ENCODE assay signal across 22 cellular contexts in genomic region chr1:19307804-19308508, GRCh38.
"Had no signal": no experiment of that assay in that cellular context is flagged by ENCODE, and none has a peak within 500 bp of the region (broad histone marks: within the 10 kb centered on the region; RNA-seq: fewer than 3 reads in every experiment).

No MANE protein-coding gene starts in this region.

- ATAC-seq: activated CD4-positive, CD25-positive, alpha-beta regulatory T cell treated with anti-CD3 and anti-CD28 coated beads, Interleukin-2, amount 50 U/mL, for 24 hours; activated T-cell treated with anti-CD3 and anti-CD28 coated beads, Interleukin-2, amount 50 U/mL, for 4 hours; natural killer cell treated with Interleukin-12 subunit alpha and Interleukin-12 subunit beta and Interleukin-15 and Interleukin-18, amount 100 ng/mL, for 72 hours; right cardiac atrium; stimulated activated naive B cell treated with anti-CD40 and anti-IgM and Interleukin-4, amounts not matched to agents 10 μg/mL and 1 μg/mL and 100 μg/mL, for 72 hours had no signal

- H3K27me3 ChIP-seq: breast epithelium, vagina had no signal

- H3K27me3 Mint-ChIP-seq: activated naive CD8-positive, alpha-beta T cell treated with anti-CD3 and anti-CD28 coated beads, Interleukin-2, amount 10 ng/mL, durations not matched to agents 7 days and 5 days; natural killer cell treated with Interleukin-12 subunit alpha and Interleukin-12 subunit beta and Interleukin-15 and Interleukin-18, amount 100 ng/mL, for 72 hours; stimulated activated naive B cell treated with anti-CD40 and anti-IgM and Interleukin-4, amounts not matched to agents 10 μg/mL and 1 μg/mL and 100 μg/mL, for 72 hours had no signal

- H3K4me3 ChIP-seq: breast epithelium, coronary artery, left ventricle myocardium inferior, smooth muscle cell, vagina had no signal

- H3K27ac ChIP-seq: breast epithelium, coronary artery, epithelial cell of prostate, left ventricle myocardium inferior, parathyroid adenoma, vagina, VCaP had no signal

- H3K9me3 Mint-ChIP-seq: activated naive CD4-positive, alpha-beta T cell treated with anti-CD3 and anti-CD28 coated beads for 36 hours; activated naive CD8-positive, alpha-beta T cell treated with anti-CD3 and anti-CD28 coated beads, Interleukin-2, amount 10 ng/mL, durations not matched to agents 7 days and 5 days; activated T-cell treated with anti-CD3 and anti-CD28 coated beads, Interleukin-2, amount 50 U/mL, for 4 hours; activated T-helper 2 cell treated with anti-CD3 and anti-CD28 coated beads, Interferon-gamma antibody, Interleukin-2, Interleukin-4, amounts not matched to agents 10 μg/mL and 5 μg/mL and 100 μg/mL, durations not matched to agents 14 hours and 24 hours and 36 hours; natural killer cell treated with Interleukin-12 subunit alpha and Interleukin-12 subunit beta and Interleukin-15 and Interleukin-18, amount 100 ng/mL, for 72 hours; stimulated activated naive B cell treated with anti-CD40 and anti-IgM and Interleukin-4, amounts not matched to agents 10 μg/mL and 1 μg/mL and 100 μg/mL, for 72 hours had no signal

- H3K9me3 ChIP-seq: breast epithelium, left ventricle myocardium inferior, vagina had no signal

- H3K4me3 Mint-ChIP-seq: activated naive CD4-positive, alpha-beta T cell treated with anti-CD3 and anti-CD28 coated beads for 36 hours; activated naive CD8-positive, alpha-beta T cell treated with anti-CD3 and anti-CD28 coated beads, Interleukin-2, amount 10 ng/mL, durations not matched to agents 7 days and 5 days; activated T-cell treated with anti-CD3 and anti-CD28 coated beads, Interleukin-2, amount 50 U/mL, for 4 hours; stimulated activated naive B cell treated with anti-CD40 and anti-IgM and Interleukin-4, amounts not matched to agents 10 μg/mL and 1 μg/mL and 100 μg/mL, for 72 hours had no signal

- H3K27ac Mint-ChIP-seq: activated naive CD4-positive, alpha-beta T cell treated with anti-CD3 and anti-CD28 coated beads for 36 hours; activated T-helper 2 cell treated with anti-CD3 and anti-CD28 coated beads, Interferon-gamma antibody, Interleukin-2, Interleukin-4, amounts not matched to agents 10 μg/mL and 5 μg/mL and 100 μg/mL, durations not matched to agents 14 hours and 24 hours and 36 hours; stimulated activated naive B cell treated with anti-CD40 and anti-IgM and Interleukin-4, amounts not matched to agents 10 μg/mL and 1 μg/mL and 100 μg/mL, for 72 hours had no signal

- H3K4me1 ChIP-seq: parathyroid adenoma had no signal

- DNase-seq: activated naive CD4-positive, alpha-beta T cell treated with anti-CD3 and anti-CD28 coated beads for 36 hours; activated naive CD8-positive, alpha-beta T cell treated with anti-CD3 and anti-CD28 coated beads, Interleukin-2, amount 10 ng/mL, durations not matched to agents 7 days and 5 days; activated T-cell treated with anti-CD3 and anti-CD28 coated beads, Interleukin-2, amount 50 U/mL, for 4 hours; amniotic stem cell; kidney; left ventricle myocardium inferior; nucleus accumbens; right cardiac atrium; stimulated activated CD4-positive, alpha-beta T cell treated with anti-CD3 and anti-CD28 coated beads, Interleukin-2, amount 100 ng/mL, for 48 hours; stimulated activated CD8-positive, alpha-beta memory T cell treated with anti-CD3 and anti-CD28 coated beads, Interleukin-4, amount 100 ng/mL, for 48 hours; stimulated activated naive B cell treated with anti-CD40 and anti-IgM and Interleukin-4, amounts not matched to agents 10 μg/mL and 1 μg/mL and 100 μg/mL, for 72 hours; trophoblast cell had no signal
